ENCODE assay signal across 14 cellular contexts in the genomic region with DNA sequence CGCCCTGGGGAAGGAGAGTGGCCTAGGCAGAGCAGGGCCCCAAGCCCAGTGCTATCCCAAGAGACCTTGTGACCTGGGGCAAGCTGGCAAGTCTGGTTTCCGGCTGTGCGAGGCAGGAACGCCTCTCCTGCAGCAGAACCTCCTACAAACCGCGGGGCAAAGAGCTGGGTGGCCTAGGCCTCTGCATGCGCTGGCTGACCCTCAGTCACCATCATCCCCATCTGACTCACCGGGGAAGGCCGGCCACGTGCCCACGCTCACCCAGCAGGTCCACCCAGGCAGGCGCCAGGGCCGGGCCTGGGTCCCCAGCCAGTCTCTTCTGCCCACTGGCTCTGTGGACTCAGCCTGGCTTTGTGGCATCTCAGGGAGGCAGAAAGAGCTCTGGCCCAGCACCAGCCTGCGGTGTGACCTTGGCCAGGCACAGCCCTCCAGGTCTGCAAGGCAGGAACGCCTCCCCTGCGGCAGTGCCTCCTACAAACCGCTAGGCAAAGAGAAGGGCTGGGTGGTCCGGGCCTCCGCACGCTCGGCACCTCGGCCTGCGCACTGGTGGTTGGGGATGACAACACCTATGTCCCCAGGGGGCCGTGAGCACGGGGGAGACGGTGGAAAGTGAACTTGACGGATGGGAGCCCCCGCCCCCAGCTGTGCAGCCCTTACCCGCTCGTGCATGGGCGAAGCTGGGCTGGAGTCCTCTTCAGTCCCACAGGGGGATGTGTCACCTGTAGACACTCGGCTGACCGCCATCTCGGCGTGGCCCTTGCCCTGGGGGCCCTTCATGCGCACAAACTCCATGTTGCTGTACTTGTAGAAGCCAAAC. TPM values are rescaled to one million over a fixed set of nuclear protein-coding genes. Genes with fewer than 3 reads are reported as not detected.
DNase-seq lines count a peak whose midpoint lies in the region; ATAC-seq, FAIRE-seq and TF ChIP-seq lines count a peak whose summit lies in the region.
"Had no signal": no experiment of that assay in that cellular context is flagged by ENCODE, and none has a peak within 500 bp of the region (broad histone marks: within the 10 kb centered on the region; RNA-seq: fewer than 3 reads in every experiment).

No MANE protein-coding gene starts in this region.

- peaks cover 4 to 32% (median 24%) of the 10 kb centered on the region in 3 experiments; a peak in 6 of 7 replicates for H3K36me3 Mint-ChIP-seq in H9 (ENCODE audit: insufficient read depth in 1 of 3, low read depth in 3 of 3)

- ATAC-seq in GM18873 (IDR thresholded peaks at IDR 0.05; ENCODE audit: low FRiP score, unreplicated experiment): no peak
- ATAC-seq: HepG2; naive thymus-derived CD8-positive, alpha-beta T cell had no signal

- no CpG with 5 or more reads among the region's 36 CpGs for WGBS in H9 (ENCODE audit: extremely low coverage, insufficient read length, low lambda C conversion rate)

- H2BK12ac ChIP-seq in H9 (ENCODE audit: insufficient read length, low read depth, low read length): no peak overlapping the region

- H2AFZ ChIP-seq in H9 (ENCODE audit: low read length) (no peak overlapping the region), keratinocyte (ENCODE audit: control insufficient read depth, low read length) (no peak overlapping the region)

- H3K27ac ChIP-seq in H9 (ENCODE audit: insufficient read length, low read depth, low read length): no peak overlapping the region
- H3K27ac ChIP-seq in keratinocyte (ENCODE audit: control insufficient read depth, insufficient read depth, low read length): peak overlapping the region; percentile 4
- H3K27ac ChIP-seq in stomach smooth muscle (ENCODE audit: low read length): peak overlapping the region; percentile 37

- H3K4ac ChIP-seq in H9 (ENCODE audit: low read depth, low read length): no peak overlapping the region

- H3K79me1 ChIP-seq in H9 (ENCODE audit: insufficient read depth, low read depth, low read length, poor library complexity, severe bottlenecking): no peaks in the 10 kb centered on the region

- no peak for FAIRE-seq in keratinocyte (lab: Jason Lieb, UNC)
- FAIRE-seq: HepG2, RCC 7860 had no signal

- no peak overlapping the region for H3K27ac Mint-ChIP-seq in H9

- no peak overlapping the region for H3K9ac ChIP-seq in H9 (ENCODE audit: extremely low read depth, insufficient read length, low read length)
- no peak overlapping the region for H3K9ac ChIP-seq in keratinocyte (ENCODE audit: control insufficient read depth, extremely low read depth, insufficient read depth, low read length)
- no peak overlapping the region for H3K9ac ChIP-seq in stomach smooth muscle (ENCODE audit: low read length in 2 of 2)

- no peaks in the 10 kb centered on the region for H3K9me3 Mint-ChIP-seq in H9
- H3K9me3 Mint-ChIP-seq: naive thymus-derived CD8-positive, alpha-beta T cell had no signal

- H2BK15ac ChIP-seq in H9 (ENCODE audit: low read depth, low read length): no peak overlapping the region

- H3K14ac ChIP-seq in H9 (ENCODE audit: insufficient read depth, low read length): no peak overlapping the region

- H3K4me3 Mint-ChIP-seq in H9: no peak overlapping the region
- H3K4me3 Mint-ChIP-seq: naive thymus-derived CD8-positive, alpha-beta T cell had no signal

- H3K18ac ChIP-seq in H9 (ENCODE audit: insufficient read length, low read depth, low read length): no peak overlapping the region

- no peak overlapping the region for H3K56ac ChIP-seq in H9 (ENCODE audit: insufficient read length, low read depth, low read length)

- H4K8ac ChIP-seq in H9 (replicated peaks; ENCODE audit: insufficient read length, low read depth, low read length): no peak overlapping the region

- H3K23me2 ChIP-seq in H9 (ENCODE audit: insufficient read length, low read depth, low read length, poor library complexity, severe bottlenecking): no peaks in the 10 kb centered on the region

- no peaks in the 10 kb centered on the region for H3K9me1 ChIP-seq in keratinocyte (ENCODE audit: control insufficient read depth, extremely low read depth, insufficient read depth, low read length)

- H4K20me1 ChIP-seq in H9 (ENCODE audit: control insufficient read depth, insufficient read depth, insufficient read length) (peaks cover 4% of the 10 kb centered on the region), keratinocyte (ENCODE audit: control insufficient read depth, extremely low read depth, insufficient read depth, low read length) (peaks cover 14% of the 10 kb centered on the region)

- H3K23ac ChIP-seq in H9 (ENCODE audit: insufficient read length, low read depth, low read length): no peak overlapping the region

- dilution Hi-C loops in keratinocyte (cut with MboI; ENCODE audit: extremely low pct_ligation_motif_present, low sequenced_read_pairs): no loop called here

- no peak overlapping the region for H4K5ac ChIP-seq in H9 (ENCODE audit: insufficient read length, low read depth, low read length)

- H3K4me2 ChIP-seq in H9 (ENCODE audit: insufficient read depth, insufficient read length, low read length): no peak overlapping the region
- no peak overlapping the region for H3K4me2 ChIP-seq in keratinocyte (ENCODE audit: control insufficient read depth, extremely low read depth, insufficient read depth, low read depth, low read length)

- DNase-seq in H9 (peak; percentile 23), astrocyte of the hippocampus (ENCODE audit: low read depth, low spot score) (peak; percentile 22), keratinocyte (ENCODE audit: low read depth, low spot score) (no peak), NCI-H345 treated with DMSO at 0.1 percent for 48 hours (lab: John Stamatoyannopoulos, UW; ENCODE audit: unreplicated experiment) (no peak), NCI-H82 (lab: John Stamatoyannopoulos, UW) (no peak)
- DNase-seq: activated CD4-positive, CD25-positive, alpha-beta regulatory T cell; activated gamma-delta T cell treated with Interleukin-2 at 50 U/mL for 16 hours; MV-4-11; naive thymus-derived CD8-positive, alpha-beta T cell; NCI-H526 treated with DMSO at 0.1 percent for 48 hours had no signal

- no peak for TF ChIP-seq CTCF in H9 (conservative IDR thresholded peaks at IDR 0.05)
- no peak for TF ChIP-seq CTCF in keratinocyte (optimal IDR thresholded peaks at IDR 0.05 in 1 of 3, IDR thresholded peaks at IDR 0.05 in 1 of 3, conservative IDR thresholded peaks at IDR 0.05 in 1 of 3; ENCODE audit: extremely low read depth in 1 of 3, insufficient read depth in 2 of 3, low read length in 3 of 3)

- H3K36me3 ChIP-seq in keratinocyte (ENCODE audit: control insufficient read depth in 2 of 2, extremely low read depth in 1 of 2, insufficient read depth in 2 of 2, low read length in 2 of 2) (peaks cover 32 to 53% of the 10 kb centered on the region in 2 experiments), stomach smooth muscle (ENCODE audit: control insufficient read depth in 2 of 2, insufficient read depth in 2 of 2, low read length in 2 of 2) (peaks cover 11 to 40% of the 10 kb centered on the region in 2 donors)

- H3T11ph ChIP-seq in H9 (ENCODE audit: low read length): no peak overlapping the region

- no peaks in the 10 kb centered on the region for H3K27me3 ChIP-seq in H9 (ENCODE audit: insufficient read depth, low read length)
- no peaks in the 10 kb centered on the region for H3K27me3 ChIP-seq in keratinocyte (ENCODE audit: control insufficient read depth, extremely low read depth, insufficient read depth, low read length)
- H3K27me3 ChIP-seq in stomach smooth muscle (ENCODE audit: control insufficient read depth in 1 of 2, insufficient read depth in 2 of 2, low read length in 2 of 2): no peaks in the 10 kb centered on the region

- H3K79me2 ChIP-seq in H9 (ENCODE audit: insufficient read depth, low read length): no peaks in the 10 kb centered on the region
- H3K79me2 ChIP-seq in keratinocyte (ENCODE audit: control insufficient read depth, insufficient read depth, low read length): peaks cover 5% of the 10 kb centered on the region

- H3K9me3 ChIP-seq in H9 (ENCODE audit: control insufficient read depth, low read depth, low read length) (no peaks in the 10 kb centered on the region), keratinocyte (ENCODE audit: control insufficient read depth, low read depth, low read length) (no peaks in the 10 kb centered on the region), stomach smooth muscle (ENCODE audit: control insufficient read depth in 2 of 2, low read length in 2 of 2) (no peaks in the 10 kb centered on the region)

- H2BK20ac ChIP-seq in H9 (ENCODE audit: low read depth, low read length, poor library complexity, severe bottlenecking): no peak overlapping the region

- H2BK5ac ChIP-seq in H9 (ENCODE audit: insufficient read length, low read length): no peak overlapping the region

- H3K4me3 ChIP-seq in keratinocyte (ENCODE audit: control insufficient read depth in 2 of 3, extremely low read depth in 1 of 3, insufficient read depth in 2 of 3, low read depth in 1 of 3, low read length in 3 of 3) (no peak overlapping the region), stomach smooth muscle (ENCODE audit: low read length in 2 of 2) (no peak overlapping the region)

- peaks cover 27 to 38% of the 10 kb centered on the region in 2 experiments for H3K4me1 Mint-ChIP-seq in H9
- H3K4me1 Mint-ChIP-seq: naive thymus-derived CD8-positive, alpha-beta T cell had no signal

- no peak overlapping the region for H4K91ac ChIP-seq in H9 (ENCODE audit: insufficient read length, low read depth, low read length)

- no peak overlapping the region for H2BK120ac ChIP-seq in H9 (ENCODE audit: low read depth, low read length, poor library complexity, severe bottlenecking)

- H3K4me1 ChIP-seq in H9 (ENCODE audit: insufficient read depth, low read length) (no peaks in the 10 kb centered on the region), keratinocyte (ENCODE audit: control insufficient read depth, extremely low read depth, insufficient read depth, low read length) (no peaks in the 10 kb centered on the region), stomach smooth muscle (ENCODE audit: control insufficient read depth, insufficient read depth, low read length) (peaks cover 13% of the 10 kb centered on the region)

- H2AK5ac ChIP-seq in H9 (ENCODE audit: insufficient read length, low read length): no peak overlapping the region

- H3K27me3 Mint-ChIP-seq in H9 (ENCODE audit: low read depth): no peaks in the 10 kb centered on the region
- H3K27me3 Mint-ChIP-seq: naive thymus-derived CD8-positive, alpha-beta T cell had no signal

RNA-seq across cellular contexts. Expression of a gene that starts 38.2 kb away (rescaled TPM):
- 45.3 and 46.2 TPM in 2 replicates for total RNA-seq in H9 (2021)
- 115 to 163 TPM (median 140 TPM) in 3 replicates for polyA plus RNA-seq in keratinocyte
- polyA plus RNA-seq in keratinocyte (2011; ENCODE audit: low read depth): 165 TPM
- polyA plus RNA-seq in keratinocyte (2011; cell fraction: cytosol; rRNA removed): 117 and 219 TPM in 2 replicates
- polyA plus RNA-seq in keratinocyte (2011; cell fraction: nucleus; rRNA removed): 109 and 144 TPM in 2 replicates
- polyA plus RNA-seq in keratinocyte (2012; ENCODE audit: low replicate concordance): 103 and 146 TPM in 2 replicates
- 85.0 to 167 TPM (median 153 TPM) in 3 replicates for polyA minus RNA-seq in keratinocyte
- 157 TPM for polyA minus RNA-seq in keratinocyte (2011; cell fraction: cytosol; rRNA and poly(A)+ RNA removed)
- polyA minus RNA-seq in keratinocyte (2011; cell fraction: nucleus; rRNA and poly(A)+ RNA removed): 58.6 and 79.3 TPM in 2 replicates

RNA-seq across cellular contexts. Expression of a gene that starts 38.8 kb away (rescaled TPM):
- total RNA-seq in H9 (2021): 125 and 134 TPM in 2 replicates
- polyA plus RNA-seq in keratinocyte: 21.0 to 36.2 TPM (median 28.1 TPM) in 3 replicates
- polyA plus RNA-seq in keratinocyte (2011; ENCODE audit: low read depth): 88.9 TPM
- 10.5 and 16.6 TPM in 2 replicates for polyA plus RNA-seq in keratinocyte (2011; cell fraction: cytosol; rRNA removed)
- 24.8 and 26.7 TPM in 2 replicates for polyA plus RNA-seq in keratinocyte (2011; cell fraction: nucleus; rRNA removed)
- polyA plus RNA-seq in keratinocyte (2012; ENCODE audit: low replicate concordance): 37.9 and 38.7 TPM in 2 replicates
- polyA minus RNA-seq in keratinocyte: 20.0 to 43.6 TPM (median 34.1 TPM) in 3 replicates
- polyA minus RNA-seq in keratinocyte (2011; cell fraction: cytosol; rRNA and poly(A)+ RNA removed): 9.2 TPM
- polyA minus RNA-seq in keratinocyte (2011; cell fraction: nucleus; rRNA and poly(A)+ RNA removed): 16.6 and 22.3 TPM in 2 replicates

Comparison
In these comparisons a context has a peak if more than half of its experiments do, and no peak if none do; other contexts are left out.
1. DNase-seq: peak in H9 (single experiment) and astrocyte of the hippocampus (single experiment); none in keratinocyte (single experiment), NCI-H345 treated with DMSO at 0.1 percent for 48 hours (single experiment) and NCI-H82 (single experiment).